Comparison of ENCODE assay signal across 27 cellular contexts in the genomic region with DNA sequence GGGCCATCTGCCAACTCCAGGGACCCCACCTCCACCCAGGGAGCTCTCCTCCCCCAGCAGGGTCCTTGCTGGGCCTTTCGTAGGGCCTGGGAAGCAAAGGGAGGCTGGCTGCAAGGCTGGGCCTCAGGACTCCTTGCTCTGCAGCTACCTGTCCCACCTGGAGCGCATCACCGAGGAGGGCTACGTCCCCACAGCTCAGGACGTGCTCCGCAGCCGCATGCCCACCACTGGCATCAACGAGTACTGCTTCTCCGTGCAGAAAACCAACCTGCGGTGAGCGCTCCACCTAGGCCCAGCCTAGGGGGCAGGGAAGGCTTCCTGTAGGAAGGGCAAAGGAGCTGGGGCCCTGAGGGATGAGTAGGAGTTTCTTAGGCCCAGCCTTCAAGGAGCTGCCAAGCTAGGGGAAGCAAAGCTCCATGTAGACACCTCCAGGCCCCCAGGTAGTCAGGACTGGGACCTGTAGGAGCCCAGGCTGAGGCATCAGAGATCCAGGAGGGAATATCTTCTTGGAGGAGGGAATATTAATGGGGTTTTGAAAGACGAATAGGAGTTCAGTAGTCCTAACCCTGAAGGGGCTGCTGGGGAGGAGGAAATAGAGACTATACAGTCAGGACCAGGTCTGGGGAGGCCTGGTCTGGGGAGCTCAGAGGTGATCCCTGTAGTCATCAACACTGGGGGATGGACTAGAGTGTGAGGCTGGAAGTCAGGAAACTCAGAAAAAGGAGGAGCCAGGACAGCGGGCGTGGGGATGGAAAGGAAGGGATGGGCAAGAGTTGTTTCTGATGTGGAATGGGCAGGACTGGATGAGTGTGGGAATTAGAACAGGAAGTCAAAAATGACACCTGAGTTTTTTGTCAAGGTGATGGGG. TPM values are rescaled to one million over a fixed set of nuclear protein-coding genes. Genes with fewer than 3 reads are reported as not detected.
DNase-seq lines count a peak whose midpoint lies in the region; ATAC-seq, FAIRE-seq and TF ChIP-seq lines count a peak whose summit lies in the region.
"Had no signal": no experiment of that assay in that cellular context is flagged by ENCODE, and none has a peak within 500 bp of the region (broad histone marks: within the 10 kb centered on the region; RNA-seq: fewer than 3 reads in every experiment).

No MANE protein-coding gene starts in this region.

- no peak for FAIRE-seq in GM12891 (lab: Jason Lieb, UNC)
- FAIRE-seq: kidney, pancreas, small intestine, TTC549 had no signal

- H4K20me1 ChIP-seq in DND-41 (ENCODE audit: insufficient read depth, low read length) = peaks cover 52% of the 10 kb centered on the region

- H3K4me2 ChIP-seq in DND-41 (ENCODE audit: insufficient read depth, low read length) = peak overlapping the region; percentile 25

- no peak for ATAC-seq in DND-41 (ENCODE audit: insufficient read depth, low read depth)
- ATAC-seq in GM21526 (IDR thresholded peaks at IDR 0.05; ENCODE audit: low FRiP score, unreplicated experiment) = no peak
- ATAC-seq: pancreas had no signal

- peaks cover 98% of the 10 kb centered on the region for H3K36me3 ChIP-seq in DND-41 (ENCODE audit: insufficient read depth, low read length)
- H3K36me3 ChIP-seq: cardiac muscle cell, colonic mucosa, pancreas, Peyer's patch had no signal

- no peak for TF ChIP-seq CTCF in DND-41 (IDR thresholded peaks at IDR 0.05; ENCODE audit: borderline replicate concordance, extremely low read depth, low read length, poor library complexity, severe bottlenecking)

- H3K9me3 ChIP-seq in DND-41 (ENCODE audit: insufficient read depth, low read length, severe bottlenecking) = peaks cover 5% of the 10 kb centered on the region
- H3K9me3 ChIP-seq: colonic mucosa, pancreas, Peyer's patch had no signal

- H3K9ac ChIP-seq in DND-41 (ENCODE audit: low read depth, low read length) = no peak overlapping the region

- peak overlapping the region; percentile 93 for H3K27ac ChIP-seq in DND-41 (ENCODE audit: low read length)
- H3K27ac ChIP-seq: cardiac muscle cell, colonic mucosa, pancreas, Peyer's patch had no signal

- peaks cover 98% of the 10 kb centered on the region for H3K79me2 ChIP-seq in DND-41 (ENCODE audit: insufficient read depth, low read length)

- DNase-seq in DND-41 (no peak), HT1080 (ENCODE audit: low read depth) (peak; percentile 49), amniotic epithelial cell (ENCODE audit: low read depth) (peak; percentile 16), lung microvascular endothelial cell (ENCODE audit: low read depth in 2 of 2) (peak; percentile 46 to 70), GM12891 (ENCODE audit: insufficient read length, low spot score) (no peak), cortex of kidney (lab: John Stamatoyannopoulos, UW) (no peak), iPS-NIHi7 (ENCODE audit: extremely low spot score) (no peak)
- DNase-seq: activated CD4-positive, alpha-beta memory T cell treated with anti-CD3 and anti-CD28 coated beads for 36 hours; activated CD8-positive, alpha-beta memory T cell treated with anti-CD3 and anti-CD28 coated beads, Interleukin-2, amount 50 U/mL, for 4 hours; anterior cingulate cortex; colonic mucosa; GOT3; kidney; NCI-H1417 treated with DMSO at 0.1 percent for 48 hours; NCI-H2081 treated with DMSO at 0.1 percent for 48 hours; NCI-H345; Peyer's patch; small intestine; stimulated activated CD4-positive, alpha-beta T cell treated with anti-CD3 and anti-CD28 coated beads, Interleukin-1b, Interleukin-23, amount 100 ng/mL, for 48 hours; trophoblast cell had no signal

- TF ChIP-seq POLR2A in GM12891 (IDR thresholded peaks at IDR 0.05; ENCODE audit: low read depth, low read length) = no peak

- no peak overlapping the region for H2AFZ ChIP-seq in DND-41 (ENCODE audit: low read depth, low read length)

- no peak overlapping the region for H3K4me3 ChIP-seq in DND-41 (ENCODE audit: low read depth in 1 of 2, low read length in 2 of 2)
- H3K4me3 ChIP-seq: cardiac muscle cell, colonic mucosa, pancreas, Peyer's patch had no signal

- H3K27me3 ChIP-seq in DND-41 (ENCODE audit: insufficient read depth, low read length, poor library complexity) = no peaks in the 10 kb centered on the region
- H3K27me3 ChIP-seq: cardiac muscle cell, colonic mucosa, pancreas, Peyer's patch had no signal

- peaks cover 90% of the 10 kb centered on the region for H3K4me1 ChIP-seq in DND-41 (ENCODE audit: insufficient read depth, low read length)
- H3K4me1 ChIP-seq: colonic mucosa, pancreas, Peyer's patch had no signal

TF ChIP-seq in GM12891, 5 proteins besides CTCF, POLR2A, EP300 and RAD21:
- no peak for TF ChIP-seq TAF1 (IDR thresholded peaks at IDR 0.05; ENCODE audit: low read depth, low read length)
- no peak for TF ChIP-seq PAX5 (IDR thresholded peaks at IDR 0.05; ENCODE audit: insufficient read depth, low read length, severe bottlenecking)
- TF ChIP-seq POU2F2 (IDR thresholded peaks at IDR 0.05; ENCODE audit: low read depth, low read length) = no peak
- TF ChIP-seq SPI1 (IDR thresholded peaks at IDR 0.05; ENCODE audit: low read depth, low read length) = no peak

RNA-seq across cellular contexts. Expression of gene GNA15, which starts 16.0 kb away (rescaled TPM):
- 0.05 and 0.30 TPM in 2 replicates for total RNA-seq in HT1080 (2014; rRNA removed; shearing (Covaris generic))
- 0.06 and 0.24 TPM in 2 replicates for polyA plus RNA-seq in HT1080 (2015; cell fraction: cytosol; rRNA removed)
- polyA plus RNA-seq in HT1080 (2015; cell fraction: nucleus; rRNA removed) = 0.06 TPM in 1 of 2 replicates, not detected in the other
- total RNA-seq in lung microvascular endothelial cell = under 0.01 TPM in 1 of 2 replicates, not detected in the other
- polyA plus RNA-seq in GM12891 (2012; ENCODE audit: low read depth, missing spikeins) = 15.9 TPM
- total RNA-seq: Daoy, SK-MEL-5 had no signal
- polyA plus RNA-seq: cardiac muscle cell had no signal

RNA-seq across cellular contexts. Expression of gene S1PR4, which starts 26.8 kb away (rescaled TPM):
- total RNA-seq in HT1080 (2014; rRNA removed; shearing (Covaris generic)) = 0.06 and 0.20 TPM in 2 replicates
- polyA plus RNA-seq in HT1080 (2015; cell fraction: cytosol; rRNA removed) = 0.35 and 0.36 TPM in 2 replicates
- 1.9 and 3.9 TPM in 2 replicates for polyA plus RNA-seq in HT1080 (2015; cell fraction: nucleus; rRNA removed)
- total RNA-seq in lung microvascular endothelial cell = under 0.01 and 0.44 TPM in 2 replicates
- 10.8 TPM for polyA plus RNA-seq in GM12891 (2012; ENCODE audit: low read depth, missing spikeins)
- total RNA-seq: cardiac muscle cell, Daoy, SK-MEL-5 had no signal
- polyA plus RNA-seq: BJ, cardiac muscle cell had no signal

RNA-seq across cellular contexts. Expression of gene NCLN, which starts 33.9 kb away (rescaled TPM):
- total RNA-seq in HT1080 (2014; rRNA removed; shearing (Covaris generic)) = 125 and 130 TPM in 2 replicates
- 84.5 and 89.9 TPM in 2 replicates for polyA plus RNA-seq in HT1080 (2015; cell fraction: cytosol; rRNA removed)
- polyA plus RNA-seq in HT1080 (2015; cell fraction: nucleus; rRNA removed) = 110 and 115 TPM in 2 replicates
- total RNA-seq in lung microvascular endothelial cell = 26.2 and 31.2 TPM in 2 replicates
- polyA plus RNA-seq in GM12891 (2012; ENCODE audit: low read depth, missing spikeins) = 29.7 TPM

RNA-seq across cellular contexts. Expression of gene GNA11, which starts 57.6 kb away (rescaled TPM):
- total RNA-seq in HT1080 (2014; rRNA removed; shearing (Covaris generic)) = 55.6 and 60.3 TPM in 2 replicates
- 43.2 and 43.9 TPM in 2 replicates for polyA plus RNA-seq in HT1080 (2015; cell fraction: cytosol; rRNA removed)
- polyA plus RNA-seq in HT1080 (2015; cell fraction: nucleus; rRNA removed) = 34.2 and 36.8 TPM in 2 replicates
- total RNA-seq in lung microvascular endothelial cell = 41.4 and 58.7 TPM in 2 replicates
- 4.3 TPM for polyA plus RNA-seq in GM12891 (2012; ENCODE audit: low read depth, missing spikeins)

Comparison
In these comparisons a context has a peak if more than half of its experiments do, and no peak if none do; other contexts are left out.
1. DNase-seq: peak in HT1080 (single experiment), amniotic epithelial cell (single experiment) and lung microvascular endothelial cell (2 of 2); none in DND-41 (single experiment), GM12891 (single experiment), cortex of kidney (single experiment) and iPS-NIHi7 (single experiment).